Comparison of ENCODE assay signal across 1 cellular context in the genomic region with DNA sequence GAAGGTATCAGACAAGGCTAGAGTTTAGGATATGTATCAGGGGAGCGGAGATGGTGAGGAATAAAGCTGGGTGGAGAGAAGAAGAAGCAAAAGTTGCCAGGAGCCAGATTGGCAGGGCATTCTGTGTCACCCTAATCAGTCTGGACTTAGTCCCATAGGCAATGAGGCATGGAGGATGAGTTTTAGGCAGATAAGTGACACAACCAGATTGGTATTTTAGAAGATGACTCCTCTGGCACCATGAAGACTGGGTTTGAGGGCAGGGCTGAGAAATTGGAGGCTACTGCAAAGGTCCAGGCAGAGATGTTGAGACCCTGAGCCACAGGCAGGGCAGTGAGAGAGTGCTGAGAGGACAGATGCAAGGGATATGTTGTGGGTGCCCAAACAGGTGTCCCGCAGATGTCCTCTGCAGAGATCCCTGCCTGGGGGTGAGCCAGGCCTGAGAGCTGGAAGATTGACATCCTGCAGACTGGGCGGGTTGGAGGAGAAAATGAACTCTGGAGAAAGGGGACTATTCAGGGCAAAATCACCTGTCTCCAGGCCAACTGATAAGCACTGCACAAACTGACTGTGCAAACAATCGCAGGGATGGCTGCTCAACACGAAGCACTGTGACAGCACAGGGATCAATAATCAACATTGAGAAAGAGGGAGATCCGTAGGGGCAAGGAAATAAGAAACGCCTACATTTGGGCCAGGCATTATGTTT.
TF ChIP-seq lines count a peak whose summit lies in the region.

No MANE protein-coding gene starts in this region.

TF ChIP-seq in HepG2, 621 proteins besides CTCF, POLR2A, EP300 and RAD21 (continued from another document and continues in another):
- peak; percentile 47; the same call in 1 of the 2 replicates for TF ChIP-seq ARID4A (CRISPR knock-in tag; IDR thresholded peaks at IDR 0.05; ENCODE audit: borderline replicate concordance)
- TF ChIP-seq, protein P1, sequence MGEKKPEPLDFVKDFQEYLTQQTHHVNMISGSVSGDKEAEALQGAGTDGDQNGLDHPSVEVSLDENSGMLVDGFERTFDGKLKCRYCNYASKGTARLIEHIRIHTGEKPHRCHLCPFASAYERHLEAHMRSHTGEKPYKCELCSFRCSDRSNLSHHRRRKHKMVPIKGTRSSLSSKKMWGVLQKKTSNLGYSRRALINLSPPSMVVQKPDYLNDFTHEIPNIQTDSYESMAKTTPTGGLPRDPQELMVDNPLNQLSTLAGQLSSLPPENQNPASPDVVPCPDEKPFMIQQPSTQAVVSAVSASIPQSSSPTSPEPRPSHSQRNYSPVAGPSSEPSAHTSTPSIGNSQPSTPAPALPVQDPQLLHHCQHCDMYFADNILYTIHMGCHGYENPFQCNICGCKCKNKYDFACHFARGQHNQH (CRISPR knock-in tag; IDR thresholded peaks at IDR 0.05), result no peak
- no peak for TF ChIP-seq CCDC6 (CRISPR knock-in tag; IDR thresholded peaks at IDR 0.05)
- peak; percentile 95 for TF ChIP-seq ONECUT2 (CRISPR knock-in tag; IDR thresholded peaks at IDR 0.05)
- TF ChIP-seq, protein P2, sequence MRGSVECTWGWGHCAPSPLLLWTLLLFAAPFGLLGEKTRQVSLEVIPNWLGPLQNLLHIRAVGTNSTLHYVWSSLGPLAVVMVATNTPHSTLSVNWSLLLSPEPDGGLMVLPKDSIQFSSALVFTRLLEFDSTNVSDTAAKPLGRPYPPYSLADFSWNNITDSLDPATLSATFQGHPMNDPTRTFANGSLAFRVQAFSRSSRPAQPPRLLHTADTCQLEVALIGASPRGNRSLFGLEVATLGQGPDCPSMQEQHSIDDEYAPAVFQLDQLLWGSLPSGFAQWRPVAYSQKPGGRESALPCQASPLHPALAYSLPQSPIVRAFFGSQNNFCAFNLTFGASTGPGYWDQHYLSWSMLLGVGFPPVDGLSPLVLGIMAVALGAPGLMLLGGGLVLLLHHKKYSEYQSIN (CRISPR knock-in tag; IDR thresholded peaks at IDR 0.05; ENCODE audit: borderline replicate concordance), result no peak
- TF ChIP-seq THRA (CRISPR knock-in tag; IDR thresholded peaks at IDR 0.05; ENCODE audit: borderline replicate concordance), result peak; percentile 33; the same call in 1 of the 2 replicates
- TF ChIP-seq, protein P3, sequence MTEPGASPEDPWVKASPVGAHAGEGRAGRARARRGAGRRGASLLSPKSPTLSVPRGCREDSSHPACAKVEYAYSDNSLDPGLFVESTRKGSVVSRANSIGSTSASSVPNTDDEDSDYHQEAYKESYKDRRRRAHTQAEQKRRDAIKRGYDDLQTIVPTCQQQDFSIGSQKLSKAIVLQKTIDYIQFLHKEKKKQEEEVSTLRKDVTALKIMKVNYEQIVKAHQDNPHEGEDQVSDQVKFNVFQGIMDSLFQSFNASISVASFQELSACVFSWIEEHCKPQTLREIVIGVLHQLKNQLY (CRISPR knock-in tag; IDR thresholded peaks at IDR 0.05), result peak; percentile 48; the same call in 1 of the 2 replicates
- TF ChIP-seq ZFAT (CRISPR knock-in tag; conservative IDR thresholded peaks at IDR 0.05), result no peak
- TF ChIP-seq E2F2 (CRISPR knock-in tag; IDR thresholded peaks at IDR 0.05; ENCODE audit: borderline replicate concordance), result no peak
- peak; percentile 22; the same call in 1 of the 2 replicates for TF ChIP-seq CEBPB (IDR thresholded peaks at IDR 0.05; ENCODE audit: borderline replicate concordance, low read depth, low read length)
- peak; percentile 78 for TF ChIP-seq GATAD2A (CRISPR knock-in tag; IDR thresholded peaks at IDR 0.05)
- no peak for TF ChIP-seq DMAP1 (CRISPR knock-in tag; IDR thresholded peaks at IDR 0.05)
- peak; percentile 70 for TF ChIP-seq BCL6 (CRISPR knock-in tag; IDR thresholded peaks at IDR 0.05)
- peak; percentile 43; the same call in 1 of the 2 replicates for TF ChIP-seq ZNF816 (CRISPR knock-in tag; IDR thresholded peaks at IDR 0.05; ENCODE audit: borderline replicate concordance)
- no peak for TF ChIP-seq ZSCAN25 (CRISPR knock-in tag; IDR thresholded peaks at IDR 0.05)
- no peak for TF ChIP-seq BORCS8-MEF2B (CRISPR knock-in tag; IDR thresholded peaks at IDR 0.05)
- 0 out of 2 replicates have a peak, but pooled peaks have one; percentile 32 for TF ChIP-seq HHEX (CRISPR knock-in tag; IDR thresholded peaks at IDR 0.05)
- peak; percentile 46; the same call in 1 of the 2 replicates for TF ChIP-seq SOX5 (CRISPR knock-in tag; IDR thresholded peaks at IDR 0.05; ENCODE audit: borderline replicate concordance)
- TF ChIP-seq CBX5 (CRISPR knock-in tag; IDR thresholded peaks at IDR 0.05; ENCODE audit: borderline replicate concordance), result 0 out of 2 replicates have a peak, but pooled peaks have one; percentile 16
- peak; percentile 21; the same call in 1 of the 2 replicates for TF ChIP-seq ATF2 (CRISPR knock-in tag; IDR thresholded peaks at IDR 0.05)
- TF ChIP-seq NFYC (CRISPR knock-in tag; IDR thresholded peaks at IDR 0.05), result no peak
- TF ChIP-seq TFE3 (CRISPR knock-in tag; IDR thresholded peaks at IDR 0.05), result 0 out of 2 replicates have a peak, but pooled peaks have one; percentile 16
- TF ChIP-seq FOXJ3 (CRISPR knock-in tag; IDR thresholded peaks at IDR 0.05; ENCODE audit: borderline replicate concordance), result 0 out of 2 replicates have a peak, but pooled peaks have one; percentile 61
- peak; percentile 45 for TF ChIP-seq ZNF629 (CRISPR knock-in tag; conservative IDR thresholded peaks at IDR 0.05)
- TF ChIP-seq RCOR2 (CRISPR knock-in tag; IDR thresholded peaks at IDR 0.05), result peak; percentile 53; the same call in 1 of the 2 replicates
- TF ChIP-seq ZNF331 (CRISPR knock-in tag; IDR thresholded peaks at IDR 0.05), result peak; percentile 63
- TF ChIP-seq RARG (CRISPR knock-in tag; IDR thresholded peaks at IDR 0.05; ENCODE audit: low read depth), result no peak
- TF ChIP-seq ZNF672 (CRISPR knock-in tag; IDR thresholded peaks at IDR 0.05), result no peak
- TF ChIP-seq ZNF317 (CRISPR knock-in tag; IDR thresholded peaks at IDR 0.05), result no peak
- no peak for TF ChIP-seq ZXDC (CRISPR knock-in tag; IDR thresholded peaks at IDR 0.05)
- TF ChIP-seq MIER2 (CRISPR knock-in tag; IDR thresholded peaks at IDR 0.05), result peak; percentile 34; the same call in 1 of the 2 replicates
- peak; percentile 39; the same call in 1 of the 2 replicates for TF ChIP-seq IRF2 (CRISPR knock-in tag; IDR thresholded peaks at IDR 0.05)
- TF ChIP-seq JUND (CRISPR knock-in tag; IDR thresholded peaks at IDR 0.05), result no peak; the same call in 1 of the 2 replicates
- TF ChIP-seq POGZ (CRISPR knock-in tag; IDR thresholded peaks at IDR 0.05), result peak; percentile 54; the same call in 1 of the 2 replicates
- TF ChIP-seq, protein P4, sequence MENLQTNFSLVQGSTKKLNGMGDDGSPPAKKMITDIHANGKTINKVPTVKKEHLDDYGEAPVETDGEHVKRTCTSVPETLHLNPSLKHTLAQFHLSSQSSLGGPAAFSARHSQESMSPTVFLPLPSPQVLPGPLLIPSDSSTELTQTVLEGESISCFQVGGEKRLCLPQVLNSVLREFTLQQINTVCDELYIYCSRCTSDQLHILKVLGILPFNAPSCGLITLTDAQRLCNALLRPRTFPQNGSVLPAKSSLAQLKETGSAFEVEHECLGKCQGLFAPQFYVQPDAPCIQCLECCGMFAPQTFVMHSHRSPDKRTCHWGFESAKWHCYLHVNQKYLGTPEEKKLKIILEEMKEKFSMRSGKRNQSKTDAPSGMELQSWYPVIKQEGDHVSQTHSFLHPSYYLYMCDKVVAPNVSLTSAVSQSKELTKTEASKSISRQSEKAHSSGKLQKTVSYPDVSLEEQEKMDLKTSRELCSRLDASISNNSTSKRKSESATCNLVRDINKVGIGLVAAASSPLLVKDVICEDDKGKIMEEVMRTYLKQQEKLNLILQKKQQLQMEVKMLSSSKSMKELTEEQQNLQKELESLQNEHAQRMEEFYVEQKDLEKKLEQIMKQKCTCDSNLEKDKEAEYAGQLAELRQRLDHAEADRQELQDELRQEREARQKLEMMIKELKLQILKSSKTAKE (CRISPR knock-in tag; IDR thresholded peaks at IDR 0.05; ENCODE audit: borderline replicate concordance), result no peak
- TF ChIP-seq FOXM1 (CRISPR knock-in tag; IDR thresholded peaks at IDR 0.05), result no peak
- no peak for TF ChIP-seq JUNB (CRISPR knock-in tag; IDR thresholded peaks at IDR 0.05; ENCODE audit: borderline replicate concordance)
- TF ChIP-seq AGO1 (IDR thresholded peaks at IDR 0.05; ENCODE audit: low read depth, low read length, poor library complexity, severe bottlenecking), result no peak
- TF ChIP-seq ZNF431 (CRISPR knock-in tag; IDR thresholded peaks at IDR 0.05; ENCODE audit: borderline replicate concordance, low read depth), result no peak
- TF ChIP-seq ZNF121 (CRISPR knock-in tag; IDR thresholded peaks at IDR 0.05), result no peak
- TF ChIP-seq ZNF7 (CRISPR knock-in tag; IDR thresholded peaks at IDR 0.05), result no peak
